8 cellular contexts compared by ENCODE assay signal in the genomic region with DNA sequence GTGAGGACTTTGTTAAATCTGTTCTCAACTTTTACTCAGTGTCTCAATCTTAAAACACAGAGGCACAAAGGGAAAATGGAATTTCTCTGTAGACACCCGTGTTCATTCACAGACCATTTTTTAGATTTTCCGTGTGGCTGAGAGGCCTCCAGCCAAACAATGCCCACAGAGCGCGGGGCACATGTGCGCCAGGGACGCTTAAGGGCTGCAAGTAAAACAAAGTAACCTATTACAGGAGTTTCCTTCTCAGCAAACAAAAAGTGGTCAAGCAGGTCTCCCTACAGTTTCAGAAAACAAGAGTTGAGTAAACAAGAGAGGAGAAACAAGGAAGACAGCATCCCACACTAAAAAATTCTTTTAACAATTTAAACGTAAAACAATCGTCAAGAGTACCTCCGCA.
DNase-seq lines count a peak whose midpoint lies in the region; ATAC-seq and TF ChIP-seq lines count a peak whose summit lies in the region.

No MANE protein-coding gene starts in this region.

- no peaks in the 10 kb centered on the region for H3K9me2 ChIP-seq in DOHH2 (replicated peaks; ENCODE audit: control insufficient read depth, low read length)

- no peaks in the 10 kb centered on the region for H3K9me3 ChIP-seq in DOHH2 (ENCODE audit: control insufficient read depth, insufficient read depth, low read length)

- H4K20me1 ChIP-seq in DOHH2 (ENCODE audit: control insufficient read depth, insufficient read depth, low read depth, low read length) = peaks cover 28% of the 10 kb centered on the region

- H3K36me3 ChIP-seq in DOHH2 (ENCODE audit: control insufficient read depth, low read length) = no peaks in the 10 kb centered on the region

- peaks cover 47% of the 10 kb centered on the region for H3K4me1 ChIP-seq in DOHH2 (ENCODE audit: control insufficient read depth, low read length)

- H3K4me3 ChIP-seq in DOHH2 (ENCODE audit: low read length) (peak overlapping the region; percentile 73), LNCaP clone FGC (ENCODE audit: low read depth, low read length) (peak overlapping the region; percentile 63), WI38 (ENCODE audit: low read depth, low read length) (peak overlapping the region; percentile 77)

- peaks cover 26% of the 10 kb centered on the region for H3F3A ChIP-seq in DOHH2 (ENCODE audit: control insufficient read depth, insufficient read depth)

- no peak for ATAC-seq in GM21360 (IDR thresholded peaks at IDR 0.05; ENCODE audit: unreplicated experiment)

- TF ChIP-seq CTCF in DOHH2 (IDR thresholded peaks at IDR 0.05; ENCODE audit: low read depth, low read length, poor library complexity, severe bottlenecking) = no peak
- TF ChIP-seq CTCF in LNCaP clone FGC (IDR thresholded peaks at IDR 0.05; ENCODE audit: control insufficient read depth, extremely low read depth, insufficient read depth) = no peak
- no peak for TF ChIP-seq CTCF in WI38 (IDR thresholded peaks at IDR 0.05; ENCODE audit: low read depth, low read length)

- peaks cover 18% of the 10 kb centered on the region for H3K27me3 ChIP-seq in DOHH2 (ENCODE audit: control insufficient read depth, low read length)

- DNase-seq in LNCaP clone FGC (ENCODE audit: low read depth) (peak; percentile 98), globus pallidus (ENCODE audit: low spot score) (peak; percentile 65), renal cortical epithelial cell (ENCODE audit: low read depth) (peak; percentile 61), epidermal melanocyte (ENCODE audit: insufficient read length, low spot score) (no peak), NCI-H1694 (lab: John Stamatoyannopoulos, UW) (no peak)

- peak overlapping the region; percentile 70 for H3K4me2 ChIP-seq in DOHH2 (ENCODE audit: low read length)

- peak overlapping the region; percentile 42 for H3K27ac ChIP-seq in DOHH2 (ENCODE audit: low read depth, low read length)

- peaks cover 54% of the 10 kb centered on the region for H3K79me2 ChIP-seq in DOHH2 (ENCODE audit: control insufficient read depth, low read length)

Comparison
In these comparisons a context has a peak if more than half of its experiments do, and no peak if none do; other contexts are left out.
1. DNase-seq: peak in LNCaP clone FGC (single experiment), globus pallidus (single experiment) and renal cortical epithelial cell (single experiment); none in epidermal melanocyte (single experiment) and NCI-H1694 (single experiment).
2. Peak in every context shown above with its lines, with median percentiles within 50 percentile points of each other: H3K4me3 ChIP-seq.